Comparison of ENCODE assay signal across 8 cellular contexts in genomic region chr13:48505597-48506091, GRCh38. TPM values are rescaled to one million over a fixed set of nuclear protein-coding genes. Genes with fewer than 3 reads are reported as not detected.
DNase-seq lines count a peak whose midpoint lies in the region; ATAC-seq and TF ChIP-seq lines count a peak whose summit lies in the region.

No MANE protein-coding gene starts in this region.

- peak overlapping the region; percentile 94 to 96 for H3K27ac ChIP-seq in thoracic aorta
- no peak overlapping the region for H3K27ac ChIP-seq in SK-N-SH (ENCODE audit: low read depth in 2 of 2, low read length in 1 of 2)

- H3K4me1 ChIP-seq in Loucy (ENCODE audit: insufficient read depth, low read length, poor library complexity, severe bottlenecking) (peaks cover 90% of the 10 kb centered on the region), thoracic aorta (ENCODE audit: control insufficient read depth in 1 of 2, low read depth in 2 of 2) (peaks cover 19 to 30% of the 10 kb centered on the region in 2 donors), SK-N-SH (ENCODE audit: control insufficient read depth in 1 of 2, insufficient read depth in 2 of 2, low read depth in 1 of 2, low read length in 1 of 2) (no peaks in the 10 kb centered on the region)

- H3K4me2 ChIP-seq in Loucy (ENCODE audit: low read depth, low read length, poor library complexity, severe bottlenecking) (peak overlapping the region; percentile 73), SK-N-SH (no peak overlapping the region)

- H3K4me3 ChIP-seq in Loucy (ENCODE audit: low read length, poor library complexity, severe bottlenecking) (peak overlapping the region; percentile 54), thoracic aorta (peak overlapping the region; percentile 64), SK-N-SH (ENCODE audit: low read depth in 2 of 2, low read length in 1 of 2) (no peak overlapping the region)

- no peaks in the 10 kb centered on the region for H3K36me3 ChIP-seq in Loucy (ENCODE audit: insufficient read depth, low read length)
- H3K36me3 ChIP-seq in thoracic aorta: no peaks in the 10 kb centered on the region
- H3K36me3 ChIP-seq in SK-N-SH (replicated peaks in 1 of 2; ENCODE audit: control insufficient read depth in 1 of 2, insufficient read depth in 2 of 2, low read length in 1 of 2): no peaks in the 10 kb centered on the region

- no peak overlapping the region for H2AFZ ChIP-seq in Loucy (ENCODE audit: low read length)
- no peak overlapping the region for H2AFZ ChIP-seq in SK-N-SH (ENCODE audit: low read depth)

- intact Hi-C loops in left colon (cut with DNase I, micrococcal nuclease): no loop called here

- POLR2A ChIA-PET in SK-N-SH (lab: Yijun Ruan, JAX): no interaction called here

- H3K27ac Mint-ChIP-seq in activated T-helper 17 cell treated with anti-CD3 and anti-CD28 coated beads, Interleukin-2, amount 50 U/mL, for 72 hours: peak overlapping the region; percentile 90

- H3K79me2 ChIP-seq in Loucy (ENCODE audit: insufficient read depth, low read length): peaks cover 5% of the 10 kb centered on the region; the same call in 1 of the 2 replicates
- no peaks in the 10 kb centered on the region for H3K79me2 ChIP-seq in SK-N-SH (ENCODE audit: insufficient read depth)

- in situ Hi-C loops in GM13976 (cut with MboI; ENCODE audit: low sequenced_read_pairs, unreplicated experiment): no loop called here

- H3K4me3 Mint-ChIP-seq in activated T-helper 17 cell treated with anti-CD3 and anti-CD28 coated beads, Interleukin-2, amount 50 U/mL, for 72 hours: peak overlapping the region; percentile 75

- H3F3A ChIP-seq in Loucy (ENCODE audit: low read depth) (peaks cover 9% of the 10 kb centered on the region), SK-N-SH (replicated peaks; ENCODE audit: insufficient read depth) (no peaks in the 10 kb centered on the region)

- TF ChIP-seq RAD21 in SK-N-SH (IDR thresholded peaks at IDR 0.05; ENCODE audit: low read length): no peak

- H3K9me2 ChIP-seq in Loucy (replicated peaks; ENCODE audit: low read depth, low read length): no peaks in the 10 kb centered on the region
- H3K9me2 ChIP-seq in SK-N-SH: no peaks in the 10 kb centered on the region

- H3K9me3 ChIP-seq in Loucy (ENCODE audit: insufficient read depth, low read depth, low read length): no peaks in the 10 kb centered on the region
- H3K9me3 ChIP-seq in thoracic aorta: no peaks in the 10 kb centered on the region
- H3K9me3 ChIP-seq in SK-N-SH: no peaks in the 10 kb centered on the region

- no peaks in the 10 kb centered on the region for H4K20me1 ChIP-seq in Loucy (ENCODE audit: insufficient read depth, low read length, poor library complexity, severe bottlenecking)
- no peaks in the 10 kb centered on the region for H4K20me1 ChIP-seq in SK-N-SH (ENCODE audit: insufficient read depth)

- peak; percentile 77 for ATAC-seq in GM21786 (IDR thresholded peaks at IDR 0.05; ENCODE audit: unreplicated experiment)
- peak; percentile 81 for ATAC-seq in activated T-helper 17 cell treated with anti-CD3 and anti-CD28 coated beads, Interleukin-2, amount 50 U/mL, for 72 hours (replicated peaks)
- ATAC-seq in left colon: peak; percentile 20
- peak; percentile 100 for ATAC-seq in thoracic aorta (ENCODE audit: insufficient number of reproducible peaks, low FRiP score, low read depth)

- CTCF ChIA-PET in SK-N-SH (lab: Yijun Ruan, JAX): no interaction called here

- no peaks in the 10 kb centered on the region for H3K27me3 Mint-ChIP-seq in activated T-helper 17 cell treated with anti-CD3 and anti-CD28 coated beads, Interleukin-2, amount 50 U/mL, for 72 hours

- H3K4me1 Mint-ChIP-seq in activated T-helper 17 cell treated with anti-CD3 and anti-CD28 coated beads, Interleukin-2, amount 50 U/mL, for 72 hours: peaks cover 36% of the 10 kb centered on the region

- TF ChIP-seq EP300 in SK-N-SH (IDR thresholded peaks at IDR 0.05; ENCODE audit: borderline replicate concordance in 1 of 2, low read depth in 1 of 2, low read length in 1 of 2): no peak

- H3K36me3 Mint-ChIP-seq in activated T-helper 17 cell treated with anti-CD3 and anti-CD28 coated beads, Interleukin-2, amount 50 U/mL, for 72 hours (ENCODE audit: low read depth): no peaks in the 10 kb centered on the region

- no peaks in the 10 kb centered on the region for H3K9me3 Mint-ChIP-seq in activated T-helper 17 cell treated with anti-CD3 and anti-CD28 coated beads, Interleukin-2, amount 50 U/mL, for 72 hours

- 89% methylated on average over 11 of the region's 11 CpGs for WGBS in SK-N-SH (ENCODE audit: low lambda C conversion rate)

- DNase-seq in GM13976 (ENCODE audit: low spot score) (peak; percentile 56), left colon (peak in 1 of 2 donors; percentile 44), thoracic aorta (ENCODE audit: low spot score) (no peak), NCI-H2081 (lab: John Stamatoyannopoulos, UW) (no peak), SK-N-SH (no peak)

- TF ChIP-seq CTCF in GM13976 (IDR thresholded peaks at IDR 0.05; ENCODE audit: borderline replicate concordance, control extremely low read depth, extremely low read depth, insufficient read depth, missing control alignments) (no peak), Loucy (conservative IDR thresholded peaks at IDR 0.05; ENCODE audit: low read length) (no peak), thoracic aorta (IDR thresholded peaks at IDR 0.05) (no peak), SK-N-SH (IDR thresholded peaks at IDR 0.05) (no peak)

- H3K27me3 ChIP-seq in Loucy (ENCODE audit: insufficient read depth, low read length, poor library complexity, severe bottlenecking) (no peaks in the 10 kb centered on the region), thoracic aorta (replicated peaks; ENCODE audit: insufficient read depth) (no peaks in the 10 kb centered on the region), SK-N-SH (ENCODE audit: insufficient read depth) (no peaks in the 10 kb centered on the region)

- H3K9ac ChIP-seq in Loucy (ENCODE audit: low read depth, low read length, poor library complexity, severe bottlenecking) (peak overlapping the region; percentile 56), SK-N-SH (no peak overlapping the region)

TF ChIP-seq in SK-N-SH, 30 proteins besides CTCF, POLR2A, EP300 and RAD21 (continues in another document):
- TF ChIP-seq FOXJ3 (CRISPR knock-in tag; IDR thresholded peaks at IDR 0.05) (no peak), FOSL2 (IDR thresholded peaks at IDR 0.05; ENCODE audit: borderline replicate concordance, low read depth) (no peak), POLR2AphosphoS5 (IDR thresholded peaks at IDR 0.05; ENCODE audit: low read depth, low read length) (no peak), MAX (IDR thresholded peaks at IDR 0.05; ENCODE audit: low read depth) (no peak), TEAD4 (IDR thresholded peaks at IDR 0.05; ENCODE audit: borderline replicate concordance, insufficient read depth) (no peak), MXI1 (IDR thresholded peaks at IDR 0.05; ENCODE audit: low read depth, low read length) (no peak), GABPA (IDR thresholded peaks at IDR 0.05; ENCODE audit: low read depth) (no peak), IRF3 (IDR thresholded peaks at IDR 0.05; ENCODE audit: low read depth, low read length) (no peak), SIN3A (IDR thresholded peaks at IDR 0.05; ENCODE audit: borderline replicate concordance, low read depth, low read length) (no peak), REST (IDR thresholded peaks at IDR 0.05; ENCODE audit: low read depth, low read length) (no peak), CHD2 (IDR thresholded peaks at IDR 0.05; ENCODE audit: low read length, partially characterized antibody) (no peak), RFX5 (IDR thresholded peaks at IDR 0.05; ENCODE audit: low read length) (no peak), NFIC (IDR thresholded peaks at IDR 0.05; ENCODE audit: borderline replicate concordance) (no peak), GATA2 (CRISPR knock-in tag; IDR thresholded peaks at IDR 0.05) (no peak)

RNA-seq across cellular contexts. Expression of gene RCBTB2, which starts 27.2 kb away (rescaled TPM):
- total RNA-seq in activated T-helper 17 cell treated with anti-CD3 and anti-CD28 coated beads, Interleukin-2, amount 50 U/mL, for 72 hours: 1 to 10 TPM; 6.1 to 7.7 TPM
- total RNA-seq in left colon (1 to 10 TPM; 4.6 to 6.7 TPM), thoracic aorta (10 to 100 TPM; 15.8 to 16.4 TPM)
- 2.8 and 4.3 TPM in 2 replicates for polyA plus RNA-seq in SK-N-SH (2012; rRNA removed)
- 3.2 and 3.4 TPM in 2 replicates for polyA plus RNA-seq in SK-N-SH (2012; cell fraction: cytosol; rRNA removed)
- polyA plus RNA-seq in SK-N-SH (2012; cell fraction: nucleus; rRNA removed): 2.4 and 4.7 TPM in 2 replicates

Comparison
In these comparisons a context has a peak if more than half of its experiments do, and no peak if none do; other contexts are left out.
1. ATAC-seq: peak in every context shown above with its lines; median percentile 100 in thoracic aorta; 81 in activated T-helper 17 cell treated with anti-CD3 and anti-CD28 coated beads, Interleukin-2, amount 50 U/mL, for 72 hours; 77 in GM21786; 20 in left colon.
2. H3K4me3 ChIP-seq: peak in Loucy (single experiment) and thoracic aorta (single experiment); none in SK-N-SH (0 of 2).
3. H3K27ac ChIP-seq: peak in thoracic aorta (2 of 2); none in SK-N-SH (0 of 2).